Comparison of ENCODE assay signal across 1 cellular context in genomic region chr19:45770192-45771101, GRCh38.
TF ChIP-seq lines count a peak whose summit lies in the region.

No MANE protein-coding gene starts in this region.

TF ChIP-seq in HepG2, 621 proteins besides CTCF, POLR2A, EP300 and RAD21 (continued from another document and continues in another):
- TF ChIP-seq, protein P1, sequence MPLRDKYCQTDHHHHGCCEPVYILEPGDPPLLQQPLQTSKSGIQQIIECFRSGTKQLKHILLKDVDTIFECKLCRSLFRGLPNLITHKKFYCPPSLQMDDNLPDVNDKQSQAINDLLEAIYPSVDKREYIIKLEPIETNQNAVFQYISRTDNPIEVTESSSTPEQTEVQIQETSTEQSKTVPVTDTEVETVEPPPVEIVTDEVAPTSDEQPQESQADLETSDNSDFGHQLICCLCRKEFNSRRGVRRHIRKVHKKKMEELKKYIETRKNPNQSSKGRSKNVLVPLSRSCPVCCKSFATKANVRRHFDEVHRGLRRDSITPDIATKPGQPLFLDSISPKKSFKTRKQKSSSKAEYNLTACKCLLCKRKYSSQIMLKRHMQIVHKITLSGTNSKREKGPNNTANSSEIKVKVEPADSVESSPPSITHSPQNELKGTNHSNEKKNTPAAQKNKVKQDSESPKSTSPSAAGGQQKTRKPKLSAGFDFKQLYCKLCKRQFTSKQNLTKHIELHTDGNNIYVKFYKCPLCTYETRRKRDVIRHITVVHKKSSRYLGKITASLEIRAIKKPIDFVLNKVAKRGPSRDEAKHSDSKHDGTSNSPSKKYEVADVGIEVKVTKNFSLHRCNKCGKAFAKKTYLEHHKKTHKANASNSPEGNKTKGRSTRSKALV (CRISPR knock-in tag; IDR thresholded peaks at IDR 0.05) = peak; percentile 51; the same call in 1 of the 2 replicates
- TF ChIP-seq ZNF567 (CRISPR knock-in tag; IDR thresholded peaks at IDR 0.05; ENCODE audit: borderline replicate concordance) (no peak), DNMT3B (CRISPR knock-in tag; conservative IDR thresholded peaks at IDR 0.05) (0 out of 2 replicates have a peak, but pooled peaks have one; percentile 26), ZNF563 (CRISPR knock-in tag; IDR thresholded peaks at IDR 0.05) (peak; percentile 93), KDM5A (IDR thresholded peaks at IDR 0.05; ENCODE audit: borderline replicate concordance, low read length) (peak; percentile 51; the same call in 1 of the 2 replicates), GFI1 (CRISPR knock-in tag; IDR thresholded peaks at IDR 0.05; ENCODE audit: borderline replicate concordance) (no peak; the same call in 1 of the 2 replicates), ZNF232 (CRISPR knock-in tag; IDR thresholded peaks at IDR 0.05; ENCODE audit: borderline replicate concordance) (peak; percentile 67; the same call in 1 of the 2 replicates), MLLT10 (CRISPR knock-in tag; IDR thresholded peaks at IDR 0.05) (no peak), RXRA (CRISPR knock-in tag; IDR thresholded peaks at IDR 0.05) (peak; percentile 60; the same call in 1 of the 2 replicates), PTBP1 (IDR thresholded peaks at IDR 0.05; ENCODE audit: low read depth, low read length, poor library complexity, severe bottlenecking) (no peak), ZMYM2 (CRISPR knock-in tag; IDR thresholded peaks at IDR 0.05) (no peak), THAP11 (CRISPR knock-in tag; IDR thresholded peaks at IDR 0.05) (peak; percentile 80), SOX5 (CRISPR knock-in tag; IDR thresholded peaks at IDR 0.05; ENCODE audit: borderline replicate concordance) (peak; percentile 36; the same call in 1 of the 2 replicates), REL (CRISPR knock-in tag; conservative IDR thresholded peaks at IDR 0.05) (peak; percentile 24), ZHX2 (IDR thresholded peaks at IDR 0.05; ENCODE audit: low read depth) (peak; percentile 27; the same call in 1 of the 2 replicates), ZHX2 (CRISPR knock-in tag; IDR thresholded peaks at IDR 0.05; ENCODE audit: borderline replicate concordance) (no peak), ZNF678 (CRISPR knock-in tag; IDR thresholded peaks at IDR 0.05) (peak; percentile 69), MYNN (CRISPR knock-in tag; IDR thresholded peaks at IDR 0.05; ENCODE audit: low read depth) (peak; percentile 79; the same call in 1 of the 2 replicates), IKZF5 (CRISPR knock-in tag; IDR thresholded peaks at IDR 0.05) (peak; percentile 89), POGZ (CRISPR knock-in tag; IDR thresholded peaks at IDR 0.05) (peak; percentile 16; the same call in 1 of the 2 replicates), ZNF18 (CRISPR knock-in tag; IDR thresholded peaks at IDR 0.05; ENCODE audit: insufficient replicate concordance) (peak; percentile 87), ARNT2 (CRISPR knock-in tag; IDR thresholded peaks at IDR 0.05; ENCODE audit: low read depth) (peak; percentile 85), FOSL2 (CRISPR knock-in tag; IDR thresholded peaks at IDR 0.05) (peak; percentile 31; the same call in 1 of the 2 replicates), ZMAT3 (CRISPR knock-in tag; conservative IDR thresholded peaks at IDR 0.05) (0 out of 2 replicates have a peak, but pooled peaks have one; percentile 36), MYC (CRISPR knock-in tag; IDR thresholded peaks at IDR 0.05; ENCODE audit: borderline replicate concordance) (peak; percentile 71), SRF (IDR thresholded peaks at IDR 0.05; ENCODE audit: low read depth, low read length) (no peak), ZNF780A (CRISPR knock-in tag; IDR thresholded peaks at IDR 0.05) (peak; percentile 62; the same call in 1 of the 2 replicates), BRCA1 (CRISPR knock-in tag; IDR thresholded peaks at IDR 0.05) (peak; percentile 33; the same call in 1 of the 2 replicates), KLF6 (CRISPR knock-in tag; IDR thresholded peaks at IDR 0.05) (peak; percentile 88; the same call in 1 of the 2 replicates), ZNF841 (CRISPR knock-in tag; IDR thresholded peaks at IDR 0.05; ENCODE audit: borderline replicate concordance) (no peak), JDP2 (CRISPR knock-in tag; IDR thresholded peaks at IDR 0.05; ENCODE audit: borderline replicate concordance) (peak; percentile 43; the same call in 1 of the 2 replicates), ZNF451 (CRISPR knock-in tag; IDR thresholded peaks at IDR 0.05) (peak; percentile 74), CHD2 (IDR thresholded peaks at IDR 0.05; ENCODE audit: low read depth, low read length) (no peak), HIVEP1 (CRISPR knock-in tag; IDR thresholded peaks at IDR 0.05) (peak; percentile 73; the same call in 1 of the 2 replicates), BORCS8-MEF2B (CRISPR knock-in tag; IDR thresholded peaks at IDR 0.05) (peak; percentile 75)
- TF ChIP-seq, protein P2, sequence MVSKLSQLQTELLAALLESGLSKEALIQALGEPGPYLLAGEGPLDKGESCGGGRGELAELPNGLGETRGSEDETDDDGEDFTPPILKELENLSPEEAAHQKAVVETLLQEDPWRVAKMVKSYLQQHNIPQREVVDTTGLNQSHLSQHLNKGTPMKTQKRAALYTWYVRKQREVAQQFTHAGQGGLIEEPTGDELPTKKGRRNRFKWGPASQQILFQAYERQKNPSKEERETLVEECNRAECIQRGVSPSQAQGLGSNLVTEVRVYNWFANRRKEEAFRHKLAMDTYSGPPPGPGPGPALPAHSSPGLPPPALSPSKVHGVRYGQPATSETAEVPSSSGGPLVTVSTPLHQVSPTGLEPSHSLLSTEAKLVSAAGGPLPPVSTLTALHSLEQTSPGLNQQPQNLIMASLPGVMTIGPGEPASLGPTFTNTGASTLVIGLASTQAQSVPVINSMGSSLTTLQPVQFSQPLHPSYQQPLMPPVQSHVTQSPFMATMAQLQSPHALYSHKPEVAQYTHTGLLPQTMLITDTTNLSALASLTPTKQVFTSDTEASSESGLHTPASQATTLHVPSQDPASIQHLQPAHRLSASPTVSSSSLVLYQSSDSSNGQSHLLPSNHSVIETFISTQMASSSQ (IDR thresholded peaks at IDR 0.05; ENCODE audit: low read depth) = no peak
- TF ChIP-seq, protein P2 (CRISPR knock-in tag; IDR thresholded peaks at IDR 0.05; ENCODE audit: borderline replicate concordance) = 0 out of 2 replicates have a peak, but pooled peaks have one; percentile 43
- TF ChIP-seq, protein P3, sequence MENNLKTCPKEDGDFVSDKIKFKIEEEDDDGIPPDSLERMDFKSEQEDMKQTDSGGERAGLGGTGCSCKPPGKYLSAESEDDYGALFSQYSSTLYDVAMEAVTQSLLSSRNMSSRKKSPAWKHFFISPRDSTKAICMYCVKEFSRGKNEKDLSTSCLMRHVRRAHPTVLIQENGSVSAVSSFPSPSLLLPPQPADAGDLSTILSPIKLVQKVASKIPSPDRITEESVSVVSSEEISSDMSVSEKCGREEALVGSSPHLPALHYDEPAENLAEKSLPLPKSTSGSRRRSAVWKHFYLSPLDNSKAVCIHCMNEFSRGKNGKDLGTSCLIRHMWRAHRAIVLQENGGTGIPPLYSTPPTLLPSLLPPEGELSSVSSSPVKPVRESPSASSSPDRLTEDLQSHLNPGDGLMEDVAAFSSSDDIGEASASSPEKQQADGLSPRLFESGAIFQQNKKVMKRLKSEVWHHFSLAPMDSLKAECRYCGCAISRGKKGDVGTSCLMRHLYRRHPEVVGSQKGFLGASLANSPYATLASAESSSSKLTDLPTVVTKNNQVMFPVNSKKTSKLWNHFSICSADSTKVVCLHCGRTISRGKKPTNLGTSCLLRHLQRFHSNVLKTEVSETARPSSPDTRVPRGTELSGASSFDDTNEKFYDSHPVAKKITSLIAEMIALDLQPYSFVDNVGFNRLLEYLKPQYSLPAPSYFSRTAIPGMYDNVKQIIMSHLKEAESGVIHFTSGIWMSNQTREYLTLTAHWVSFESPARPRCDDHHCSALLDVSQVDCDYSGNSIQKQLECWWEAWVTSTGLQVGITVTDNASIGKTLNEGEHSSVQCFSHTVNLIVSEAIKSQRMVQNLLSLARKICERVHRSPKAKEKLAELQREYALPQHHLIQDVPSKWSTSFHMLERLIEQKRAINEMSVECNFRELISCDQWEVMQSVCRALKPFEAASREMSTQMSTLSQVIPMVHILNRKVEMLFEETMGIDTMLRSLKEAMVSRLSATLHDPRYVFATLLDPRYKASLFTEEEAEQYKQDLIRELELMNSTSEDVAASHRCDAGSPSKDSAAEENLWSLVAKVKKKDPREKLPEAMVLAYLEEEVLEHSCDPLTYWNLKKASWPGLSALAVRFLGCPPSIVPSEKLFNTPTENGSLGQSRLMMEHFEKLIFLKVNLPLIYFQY (CRISPR knock-in tag; IDR thresholded peaks at IDR 0.05; ENCODE audit: borderline replicate concordance) = peak; percentile 64; the same call in 1 of the 2 replicates
- TF ChIP-seq, protein P4, sequence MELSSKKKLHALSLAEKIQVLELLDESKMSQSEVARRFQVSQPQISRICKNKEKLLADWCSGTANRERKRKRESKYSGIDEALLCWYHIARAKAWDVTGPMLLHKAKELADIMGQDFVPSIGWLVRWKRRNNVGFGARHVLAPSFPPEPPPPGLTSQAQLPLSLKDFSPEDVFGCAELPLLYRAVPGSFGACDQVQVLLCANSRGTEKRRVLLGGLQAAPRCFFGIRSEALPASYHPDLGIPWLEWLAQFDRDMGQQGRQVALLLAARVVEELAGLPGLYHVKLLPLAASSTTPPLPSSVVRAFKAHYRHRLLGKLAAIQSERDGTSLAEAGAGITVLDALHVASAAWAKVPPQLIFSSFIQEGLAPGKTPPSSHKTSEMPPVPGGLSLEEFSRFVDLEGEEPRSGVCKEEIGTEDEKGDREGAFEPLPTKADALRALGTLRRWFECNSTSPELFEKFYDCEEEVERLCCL (CRISPR knock-in tag; IDR thresholded peaks at IDR 0.05; ENCODE audit: borderline replicate concordance) = peak; percentile 94; the same call in 1 of the 2 replicates
